ENCODE assay signal across 1 cellular context in genomic region chr20:47754946-47755652, GRCh38.
TF ChIP-seq lines count a peak whose summit lies in the region.

No MANE protein-coding gene starts in this region.

TF ChIP-seq in HEK293, 187 proteins besides CTCF, POLR2A, EP300 and RAD21 (continued from another document):
- TF ChIP-seq ZNF398 (tag by site-specific recombination; IDR thresholded peaks at IDR 0.05) (no peak), ZNF548 (tag by site-specific recombination; IDR thresholded peaks at IDR 0.05) (no peak), ZSCAN23 (tag by site-specific recombination; IDR thresholded peaks at IDR 0.05) (no peak), ZNF112 (tag by site-specific recombination; IDR thresholded peaks at IDR 0.05) (no peak), ZNF121 (tag by site-specific recombination; IDR thresholded peaks at IDR 0.05) (peak; percentile 62; the same call in 1 of the 2 replicates), ZNF132 (tag by site-specific recombination; IDR thresholded peaks at IDR 0.05; ENCODE audit: borderline replicate concordance) (no peak), SCRT2 (tag by site-specific recombination; IDR thresholded peaks at IDR 0.05) (peak; percentile 85), ZNF549 (tag by site-specific recombination; IDR thresholded peaks at IDR 0.05) (no peak), ZNF341 (tag by site-specific recombination; IDR thresholded peaks at IDR 0.05; ENCODE audit: low read depth) (no peak), ZNF362 (tag by site-specific recombination; IDR thresholded peaks at IDR 0.05) (no peak), ZNF175 (tag by site-specific recombination; IDR thresholded peaks at IDR 0.05) (no peak), ZBTB20 (tag by site-specific recombination; IDR thresholded peaks at IDR 0.05) (no peak), ZNF184 (tag by site-specific recombination; IDR thresholded peaks at IDR 0.05) (no peak)
